Comparison of ENCODE assay signal across 1 cellular context in genomic region chr5:81205058-81205457, GRCh38.
TF ChIP-seq lines count a peak whose summit lies in the region.

No MANE protein-coding gene starts in this region.

TF ChIP-seq in GM23338, 12 proteins besides CTCF, POLR2A, EP300 and RAD21 (continued from another document):
- TF ChIP-seq ZNF462 (CRISPR knock-in tag; IDR thresholded peaks at IDR 0.05) (no peak), POLR2AphosphoS5 (IDR thresholded peaks at IDR 0.05; ENCODE audit: low read depth) (no peak), REST (IDR thresholded peaks at IDR 0.05; ENCODE audit: unreplicated experiment) (no peak)
